ENCODE assay signal across 13 cellular contexts in genomic region chr20:8375898-8376297, GRCh38.
DNase-seq lines count a peak whose midpoint lies in the region; ATAC-seq and TF ChIP-seq lines count a peak whose summit lies in the region.
"Had no signal": no experiment of that assay in that cellular context is flagged by ENCODE, and none has a peak within 500 bp of the region (broad histone marks: within the 10 kb centered on the region; RNA-seq: fewer than 3 reads in every experiment).

No MANE protein-coding gene starts in this region.

- DNase-seq in EH (ENCODE audit: low read depth) (peak; percentile 73), astrocyte of the hippocampus (ENCODE audit: low read depth, low spot score) (peak; percentile 67), fibroblast of the aortic adventitia (ENCODE audit: low read depth) (peak; percentile 7), renal cortical epithelial cell (ENCODE audit: low read depth) (peak; percentile 9), SIG-M5 (lab: John Stamatoyannopoulos, UW) (no peak), SKM-1 (lab: John Stamatoyannopoulos, UW; ENCODE audit: unreplicated experiment) (no peak)
- DNase-seq: Caco-2, DMS53, NCI-H1436, NCI-H2029 treated with DMSO at 0.1 percent for 48 hours, NCI-H526 had no signal

- no peak for ATAC-seq in GM19395 (IDR thresholded peaks at IDR 0.05; ENCODE audit: unreplicated experiment)
- ATAC-seq: A549 had no signal

- TF ChIP-seq CTCF in fibroblast of the aortic adventitia (IDR thresholded peaks at IDR 0.05; ENCODE audit: insufficient read depth, low read length): no peak

- H3K4me3 ChIP-seq in fibroblast of the aortic adventitia (ENCODE audit: low read depth, low read length): no peak overlapping the region
- H3K4me3 ChIP-seq: A549 had no signal

Comparison
In these comparisons a context has a peak if more than half of its experiments do, and no peak if none do; other contexts are left out.
1. DNase-seq: peak in EH (single experiment), astrocyte of the hippocampus (single experiment), fibroblast of the aortic adventitia (single experiment) and renal cortical epithelial cell (single experiment); none in SIG-M5 (single experiment) and SKM-1 (single experiment).